Comparison of ENCODE assay signal across 1 cellular context in the genomic region with DNA sequence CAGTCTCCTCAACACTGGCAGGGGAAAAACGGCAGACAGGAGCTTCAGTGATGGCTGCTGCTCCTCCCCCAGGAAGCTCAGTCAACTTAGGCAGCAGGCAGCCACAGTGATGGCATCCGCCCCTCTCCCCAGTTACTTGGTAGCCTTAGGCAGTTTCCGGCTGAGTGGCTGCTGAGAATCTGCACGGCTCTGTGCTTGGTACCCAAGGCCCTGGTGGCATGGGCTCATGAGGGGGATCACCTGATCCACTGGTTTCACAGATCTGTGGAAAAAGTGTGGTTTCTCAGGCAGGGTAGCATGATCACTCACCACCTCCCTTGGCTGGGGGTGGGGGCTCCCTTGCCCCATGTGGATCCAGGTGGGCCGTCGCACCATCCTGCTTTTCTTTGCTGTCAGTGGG.
TF ChIP-seq lines count a peak whose summit lies in the region.

No MANE protein-coding gene starts in this region.

TF ChIP-seq in GM23338, 12 proteins besides CTCF, POLR2A, EP300 and RAD21 (continued from another document):
- TF ChIP-seq, protein P1, sequence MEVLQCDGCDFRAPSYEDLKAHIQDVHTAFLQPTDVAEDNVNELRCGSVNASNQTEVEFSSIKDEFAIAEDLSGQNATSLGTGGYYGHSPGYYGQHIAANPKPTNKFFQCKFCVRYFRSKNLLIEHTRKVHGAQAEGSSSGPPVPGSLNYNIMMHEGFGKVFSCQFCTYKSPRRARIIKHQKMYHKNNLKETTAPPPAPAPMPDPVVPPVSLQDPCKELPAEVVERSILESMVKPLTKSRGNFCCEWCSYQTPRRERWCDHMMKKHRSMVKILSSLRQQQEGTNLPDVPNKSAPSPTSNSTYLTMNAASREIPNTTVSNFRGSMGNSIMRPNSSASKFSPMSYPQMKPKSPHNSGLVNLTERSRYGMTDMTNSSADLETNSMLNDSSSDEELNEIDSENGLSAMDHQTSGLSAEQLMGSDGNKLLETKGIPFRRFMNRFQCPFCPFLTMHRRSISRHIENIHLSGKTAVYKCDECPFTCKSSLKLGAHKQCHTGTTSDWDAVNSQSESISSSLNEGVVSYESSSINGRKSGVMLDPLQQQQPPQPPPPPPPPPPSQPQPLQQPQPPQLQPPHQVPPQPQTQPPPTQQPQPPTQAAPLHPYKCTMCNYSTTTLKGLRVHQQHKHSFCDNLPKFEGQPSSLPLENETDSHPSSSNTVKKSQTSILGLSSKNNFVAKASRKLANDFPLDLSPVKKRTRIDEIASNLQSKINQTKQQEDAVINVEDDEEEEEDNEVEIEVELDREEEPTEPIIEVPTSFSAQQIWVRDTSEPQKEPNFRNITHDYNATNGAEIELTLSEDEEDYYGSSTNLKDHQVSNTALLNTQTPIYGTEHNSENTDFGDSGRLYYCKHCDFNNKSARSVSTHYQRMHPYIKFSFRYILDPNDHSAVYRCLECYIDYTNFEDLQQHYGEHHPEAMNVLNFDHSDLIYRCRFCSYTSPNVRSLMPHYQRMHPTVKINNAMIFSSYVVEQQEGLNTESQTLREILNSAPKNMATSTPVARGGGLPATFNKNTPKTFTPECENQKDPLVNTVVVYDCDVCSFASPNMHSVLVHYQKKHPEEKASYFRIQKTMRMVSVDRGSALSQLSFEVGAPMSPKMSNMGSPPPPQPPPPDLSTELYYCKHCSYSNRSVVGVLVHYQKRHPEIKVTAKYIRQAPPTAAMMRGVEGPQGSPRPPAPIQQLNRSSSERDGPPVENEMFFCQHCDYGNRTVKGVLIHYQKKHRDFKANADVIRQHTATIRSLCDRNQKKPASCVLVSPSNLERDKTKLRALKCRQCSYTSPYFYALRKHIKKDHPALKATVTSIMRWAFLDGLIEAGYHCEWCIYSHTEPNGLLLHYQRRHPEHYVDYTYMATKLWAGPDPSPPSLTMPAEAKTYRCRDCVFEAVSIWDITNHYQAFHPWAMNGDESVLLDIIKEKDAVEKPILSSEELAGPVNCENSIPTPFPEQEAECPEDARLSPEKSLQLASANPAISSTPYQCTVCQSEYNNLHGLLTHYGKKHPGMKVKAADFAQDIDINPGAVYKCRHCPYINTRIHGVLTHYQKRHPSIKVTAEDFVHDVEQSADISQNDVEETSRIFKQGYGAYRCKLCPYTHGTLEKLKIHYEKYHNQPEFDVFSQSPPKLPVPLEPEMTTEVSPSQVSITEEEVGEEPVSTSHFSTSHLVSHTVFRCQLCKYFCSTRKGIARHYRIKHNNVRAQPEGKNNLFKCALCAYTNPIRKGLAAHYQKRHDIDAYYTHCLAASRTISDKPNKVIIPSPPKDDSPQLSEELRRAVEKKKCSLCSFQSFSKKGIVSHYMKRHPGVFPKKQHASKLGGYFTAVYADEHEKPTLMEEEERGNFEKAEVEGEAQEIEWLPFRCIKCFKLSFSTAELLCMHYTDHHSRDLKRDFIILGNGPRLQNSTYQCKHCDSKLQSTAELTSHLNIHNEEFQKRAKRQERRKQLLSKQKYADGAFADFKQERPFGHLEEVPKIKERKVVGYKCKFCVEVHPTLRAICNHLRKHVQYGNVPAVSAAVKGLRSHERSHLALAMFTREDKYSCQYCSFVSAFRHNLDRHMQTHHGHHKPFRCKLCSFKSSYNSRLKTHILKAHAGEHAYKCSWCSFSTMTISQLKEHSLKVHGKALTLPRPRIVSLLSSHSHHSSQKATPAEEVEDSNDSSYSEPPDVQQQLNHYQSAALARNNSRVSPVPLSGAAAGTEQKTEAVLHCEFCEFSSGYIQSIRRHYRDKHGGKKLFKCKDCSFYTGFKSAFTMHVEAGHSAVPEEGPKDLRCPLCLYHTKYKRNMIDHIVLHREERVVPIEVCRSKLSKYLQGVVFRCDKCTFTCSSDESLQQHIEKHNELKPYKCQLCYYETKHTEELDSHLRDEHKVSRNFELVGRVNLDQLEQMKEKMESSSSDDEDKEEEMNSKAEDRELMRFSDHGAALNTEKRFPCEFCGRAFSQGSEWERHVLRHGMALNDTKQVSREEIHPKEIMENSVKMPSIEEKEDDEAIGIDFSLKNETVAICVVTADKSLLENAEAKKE (CRISPR knock-in tag; IDR thresholded peaks at IDR 0.05) = no peak
- TF ChIP-seq, protein P2, sequence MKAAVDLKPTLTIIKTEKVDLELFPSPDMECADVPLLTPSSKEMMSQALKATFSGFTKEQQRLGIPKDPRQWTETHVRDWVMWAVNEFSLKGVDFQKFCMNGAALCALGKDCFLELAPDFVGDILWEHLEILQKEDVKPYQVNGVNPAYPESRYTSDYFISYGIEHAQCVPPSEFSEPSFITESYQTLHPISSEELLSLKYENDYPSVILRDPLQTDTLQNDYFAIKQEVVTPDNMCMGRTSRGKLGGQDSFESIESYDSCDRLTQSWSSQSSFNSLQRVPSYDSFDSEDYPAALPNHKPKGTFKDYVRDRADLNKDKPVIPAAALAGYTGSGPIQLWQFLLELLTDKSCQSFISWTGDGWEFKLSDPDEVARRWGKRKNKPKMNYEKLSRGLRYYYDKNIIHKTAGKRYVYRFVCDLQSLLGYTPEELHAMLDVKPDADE (IDR thresholded peaks at IDR 0.05) = no peak
- TF ChIP-seq POLR2AphosphoS5 (IDR thresholded peaks at IDR 0.05; ENCODE audit: low read depth) (no peak), ZNF331 (CRISPR knock-in tag; IDR thresholded peaks at IDR 0.05; ENCODE audit: low read depth) (no peak), JUNB (IDR thresholded peaks at IDR 0.05; ENCODE audit: unreplicated experiment) (no peak), CREB1 (CRISPR knock-in tag; IDR thresholded peaks at IDR 0.05; ENCODE audit: low read depth) (no peak)
